ENCODE assay signal across 21 cellular contexts in genomic region chr13:62388515-62388914, GRCh38.
"Had no signal": no experiment of that assay in that cellular context is flagged by ENCODE, and none has a peak within 500 bp of the region (broad histone marks: within the 10 kb centered on the region; RNA-seq: fewer than 3 reads in every experiment).

No MANE protein-coding gene starts in this region.

- H3K4me1 Mint-ChIP-seq: T-cell had no signal

- H3K27me3 Mint-ChIP-seq: T-cell had no signal

- ATAC-seq: T-cell had no signal

- H3K36me3 Mint-ChIP-seq: T-cell had no signal

- H3K4me3 ChIP-seq: MG63, SJSA1 had no signal

- H3K36me3 ChIP-seq: MG63, SJSA1 had no signal

- H3K27me3 ChIP-seq: MG63, SJSA1 had no signal

- H3K27ac ChIP-seq: SJSA1 had no signal

- DNase-seq: Karpas-422, KG1, MG63, NCI-H1092, NCI-H1105 treated with DMSO at 0.1 percent for 48 hours, NCI-H1417 treated with DMSO at 0.1 percent for 48 hours, NCI-H1694 treated with DMSO at 0.1 percent for 48 hours, NCI-H2081, NCI-H2171, NCI-H226, NCI-H446, NCI-H510A, NCI-H524 treated with DMSO at 0.1 percent for 48 hours, NCI-H69, NCI-H774, Right ventricle myocardium superior, RPMI8226, SIG-M5, SW 1271, T-cell had no signal

- H3K4me1 ChIP-seq: SJSA1 had no signal

- H3K9me3 ChIP-seq: MG63, SJSA1 had no signal

- H3K4me3 Mint-ChIP-seq: T-cell had no signal

- H3K27ac Mint-ChIP-seq: T-cell had no signal
